Comparison of ENCODE assay signal across 8 cellular contexts in the genomic region with DNA sequence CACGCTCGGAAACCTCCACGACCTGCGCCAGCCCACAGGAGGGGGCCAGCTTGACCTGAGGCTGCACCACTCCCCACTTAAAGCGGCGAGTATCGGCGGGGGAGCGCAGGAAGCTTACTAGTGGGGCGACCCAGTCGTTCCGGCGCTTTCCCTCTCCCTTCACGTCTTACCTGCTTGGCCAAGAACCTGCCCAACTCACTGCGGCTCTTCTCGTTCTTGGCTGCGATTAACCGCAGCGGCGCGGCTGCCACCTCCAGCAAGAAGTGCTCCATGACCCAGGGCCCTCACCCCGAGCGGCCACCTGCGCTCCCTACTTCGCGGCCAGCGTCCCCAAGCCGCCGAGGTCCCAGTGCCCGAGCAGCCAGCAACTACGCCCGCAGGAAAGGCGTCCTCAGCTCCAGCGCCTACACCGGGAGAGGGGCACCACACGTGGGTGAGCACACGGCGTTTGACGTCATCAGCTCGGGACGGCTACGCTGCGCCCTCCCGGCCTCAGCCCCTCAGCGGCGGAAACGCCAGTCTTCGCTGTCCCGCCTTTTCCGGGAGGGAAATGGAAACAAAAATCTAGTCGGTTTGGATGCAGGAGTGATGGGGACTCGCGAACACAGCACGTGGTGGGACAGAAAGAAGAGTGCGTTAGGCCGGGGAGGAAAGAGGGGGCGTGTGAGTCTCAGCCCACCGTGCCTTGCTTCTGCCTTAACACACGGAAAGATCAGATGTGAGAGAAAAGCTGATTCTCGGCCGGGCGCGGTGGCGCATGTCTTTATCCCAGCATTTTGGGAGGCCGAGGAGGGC. TPM values are rescaled to one million over a fixed set of nuclear protein-coding genes. Genes with fewer than 3 reads are reported as not detected.
DNase-seq lines count a peak whose midpoint lies in the region; ATAC-seq and TF ChIP-seq lines count a peak whose summit lies in the region.

A gene with protein sequence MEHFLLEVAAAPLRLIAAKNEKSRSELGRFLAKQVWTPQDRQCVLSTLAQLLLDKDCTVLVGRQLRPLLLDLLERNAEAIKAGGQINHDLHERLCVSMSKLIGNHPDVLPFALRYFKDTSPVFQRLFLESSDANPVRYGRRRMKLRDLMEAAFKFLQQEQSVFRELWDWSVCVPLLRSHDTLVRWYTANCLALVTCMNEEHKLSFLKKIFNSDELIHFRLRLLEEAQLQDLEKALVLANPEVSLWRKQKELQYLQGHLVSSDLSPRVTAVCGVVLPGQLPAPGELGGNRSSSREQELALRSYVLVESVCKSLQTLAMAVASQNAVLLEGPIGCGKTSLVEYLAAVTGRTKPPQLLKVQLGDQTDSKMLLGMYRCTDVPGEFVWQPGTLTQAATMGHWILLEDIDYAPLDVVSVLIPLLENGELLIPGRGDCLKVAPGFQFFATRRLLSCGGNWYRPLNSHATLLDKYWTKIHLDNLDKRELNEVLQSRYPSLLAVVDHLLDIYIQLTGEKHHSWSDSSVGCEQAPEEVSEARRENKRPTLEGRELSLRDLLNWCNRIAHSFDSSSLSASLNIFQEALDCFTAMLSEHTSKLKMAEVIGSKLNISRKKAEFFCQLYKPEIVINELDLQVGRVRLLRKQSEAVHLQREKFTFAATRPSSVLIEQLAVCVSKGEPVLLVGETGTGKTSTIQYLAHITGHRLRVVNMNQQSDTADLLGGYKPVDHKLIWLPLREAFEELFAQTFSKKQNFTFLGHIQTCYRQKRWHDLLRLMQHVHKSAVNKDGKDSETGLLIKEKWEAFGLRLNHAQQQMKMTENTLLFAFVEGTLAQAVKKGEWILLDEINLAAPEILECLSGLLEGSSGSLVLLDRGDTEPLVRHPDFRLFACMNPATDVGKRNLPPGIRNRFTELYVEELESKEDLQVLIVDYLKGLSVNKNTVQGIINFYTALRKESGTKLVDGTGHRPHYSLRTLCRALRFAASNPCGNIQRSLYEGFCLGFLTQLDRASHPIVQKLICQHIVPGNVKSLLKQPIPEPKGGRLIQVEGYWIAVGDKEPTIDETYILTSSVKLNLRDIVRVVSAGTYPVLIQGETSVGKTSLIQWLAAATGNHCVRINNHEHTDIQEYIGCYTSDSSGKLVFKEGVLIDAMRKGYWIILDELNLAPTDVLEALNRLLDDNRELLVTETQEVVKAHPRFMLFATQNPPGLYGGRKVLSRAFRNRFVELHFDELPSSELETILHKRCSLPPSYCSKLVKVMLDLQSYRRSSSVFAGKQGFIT (N-terminal part only) (minus strand): TSS at position 459 of the 795 bp plus-strand sequence. CDS start 187 bp downstream, at position 272.

- H3K27ac ChIP-seq in caudate nucleus (ENCODE audit: low read depth, low read length), result peak within 1 kb of the TSS; percentile 77

- CTCF ChIA-PET in activated B cell treated with CpG ODN at 0.5 μM for 24 hours (lab: Charles Lee), result interaction anchor here (0.9 to 1.7 kb wide), 5 partner anchors 10 to 654 kb away, joined by 3 to 16 read pairs (median 3); a partner anchor contains a TSS

- TF ChIP-seq POLR2A in GM18951 (IDR thresholded peaks at IDR 0.05; ENCODE audit: extremely low read depth, insufficient read depth, insufficient read length), result peak; percentile 82

- H3K4me1 Mint-ChIP-seq in activated B cell treated with CpG ODN at 0.5 μM for 24 hours (peaks cover 33% of the 10 kb centered on the region), immature natural killer cell (peaks cover 35 to 40% of the 10 kb centered on the region in 2 donors)

- in situ Hi-C loops in GM18951 (cut with MboI; ENCODE audit: low sequenced_read_pairs, unreplicated experiment), result no loop called here

- intact Hi-C loops in activated B cell treated with CpG ODN at 0.5 μM for 24 hours (cut with micrococcal nuclease), result loop anchor here (1.0 to 10.0 kb wide), 11 partner anchors 10 to 768 kb away; a partner anchor contains a TSS

- peak within 1 kb of the TSS; percentile 95 for H3K27ac Mint-ChIP-seq in activated B cell treated with CpG ODN at 0.5 μM for 24 hours
- peak within 1 kb of the TSS; percentile 90 to 99 (median 95) for H3K27ac Mint-ChIP-seq in immature natural killer cell

- POLR2A ChIA-PET in activated B cell treated with CpG ODN at 0.5 μM for 24 hours (lab: Charles Lee), result interaction anchor here (0.7 to 2.6 kb wide), 11 partner anchors 10 to 768 kb away, joined by 3 to 87 read pairs (median 4); a partner anchor contains a TSS

- H3K9me3 Mint-ChIP-seq in activated B cell treated with CpG ODN at 0.5 μM for 24 hours, result no peaks in the 10 kb centered on the region
- H3K9me3 Mint-ChIP-seq in immature natural killer cell, result no peaks in the 10 kb centered on the region

- DNase-seq in AG08396 (ENCODE audit: low spot score) (peak; percentile 93), NCI-H345 (lab: John Stamatoyannopoulos, UW) (peak; percentile 96), activated B cell treated with CpG ODN at 0.5 μM for 24 hours (peak; percentile 76), caudate nucleus (lab: John Stamatoyannopoulos, UW) (peak in 60 of 61 donors; percentile 36 to 95 (median 84)), immature natural killer cell (peak; percentile 86 to 87 (median 87)), smooth muscle cell of the brain vasculature (ENCODE audit: low read depth, low spot score) (peak; percentile 70)

- H3K36me3 Mint-ChIP-seq in activated B cell treated with CpG ODN at 0.5 μM for 24 hours (ENCODE audit: low read depth) (peaks cover 14% of the 10 kb centered on the region), immature natural killer cell (no peaks in the 10 kb centered on the region)

- H3K27me3 Mint-ChIP-seq in activated B cell treated with CpG ODN at 0.5 μM for 24 hours (no peaks in the 10 kb centered on the region), immature natural killer cell (ENCODE audit: low read depth in 3 of 3) (peaks cover 0 to 13% (median 6%) of the 10 kb centered on the region in 3 donors)

- ATAC-seq in HG03196 (IDR thresholded peaks at IDR 0.05; ENCODE audit: unreplicated experiment) (peak; percentile 95), activated B cell treated with CpG ODN at 0.5 μM for 24 hours (ENCODE audit: low read depth) (peak; percentile 94)

- H3K4me3 Mint-ChIP-seq in activated B cell treated with CpG ODN at 0.5 μM for 24 hours (peak within 1 kb of the TSS; percentile 95), immature natural killer cell (peak within 1 kb of the TSS; percentile 95 to 99 (median 96))

- TF ChIP-seq CTCF in activated B cell treated with CpG ODN at 0.5 μM for 24 hours (IDR thresholded peaks at IDR 0.05), result no peak

RNA-seq across cellular contexts. Expression of the gene that starts here (rescaled TPM):
- 59.8 and 65.4 TPM in 2 replicates for total RNA-seq in activated B cell treated with CpG ODN at 0.5 μM for 24 hours
- 1 to 10 TPM; 2.6 to 9.3 (median 3.1) TPM for polyA plus RNA-seq in immature natural killer cell

Comparison
In these comparisons a context has a peak if more than half of its experiments do, and no peak if none do; other contexts are left out.
1. Peak in every context shown above with its lines: DNase-seq, ATAC-seq and H3K27ac ChIP-seq.